In the genomic region with DNA sequence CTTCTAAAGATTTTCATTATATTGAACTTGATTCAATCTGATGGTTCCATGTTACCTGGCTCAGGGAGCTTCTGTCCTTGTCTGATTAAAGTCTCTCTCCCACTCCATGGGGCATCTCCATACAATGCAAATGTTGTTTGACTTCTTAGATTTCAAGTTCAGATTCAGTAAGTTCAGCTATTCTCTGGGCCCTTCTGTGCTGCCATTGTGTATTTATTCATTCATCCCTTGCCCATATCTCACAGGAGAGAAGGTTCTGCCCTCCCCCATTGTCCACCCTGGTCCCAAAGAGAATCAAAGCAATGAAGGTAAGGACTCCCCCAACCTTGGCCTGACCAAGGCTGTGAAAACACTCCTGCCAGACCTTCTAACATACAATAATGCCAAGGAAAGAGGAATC, we compare ENCODE assay signal across 36 cellular contexts.
"Had no signal": no experiment of that assay in that cellular context is flagged by ENCODE, and none has a peak within 500 bp of the region (broad histone marks: within the 10 kb centered on the region; RNA-seq: fewer than 3 reads in every experiment).

No MANE protein-coding gene starts in this region.

- H3K4me1 ChIP-seq: ascending aorta had no signal

- H3K4me3 ChIP-seq: ascending aorta, cardiac muscle cell had no signal

- ATAC-seq: activated CD4-positive, alpha-beta T cell treated with anti-CD3 and anti-CD28 coated beads for 36 hours; activated CD4-positive, CD25-positive, alpha-beta regulatory T cell treated with anti-CD3 and anti-CD28 coated beads, Interleukin-2, amount 50 U/mL, for 24 hours; activated CD8-positive, alpha-beta memory T cell treated with anti-CD3 and anti-CD28 coated beads, Interleukin-2, amount 10 ng/mL, durations not matched to agents 7 days and 5 days; activated CD8-positive, alpha-beta T cell treated with anti-CD3 and anti-CD28 coated beads, Interleukin-2, amount 10 ng/mL, durations not matched to agents 7 days and 5 days; activated naive CD8-positive, alpha-beta T cell treated with anti-CD3 and anti-CD28 coated beads, Interleukin-2, amount 50 U/mL, for 24 hours had no signal

- H3K4me1 Mint-ChIP-seq: activated CD4-positive, alpha-beta memory T cell treated with anti-CD3 and anti-CD28 coated beads, Interleukin-2, amount 10 ng/mL, durations not matched to agents 7 days and 5 days; activated CD4-positive, alpha-beta T cell treated with anti-CD3 and anti-CD28 coated beads for 36 hours; activated CD4-positive, alpha-beta T cell treated with anti-CD3 and anti-CD28 coated beads, Interleukin-2, amount 10 ng/mL, durations not matched to agents 7 days and 5 days; activated CD8-positive, alpha-beta memory T cell treated with anti-CD3 and anti-CD28 coated beads, Interleukin-2, amount 10 ng/mL, durations not matched to agents 7 days and 5 days; activated naive CD4-positive, alpha-beta T cell treated with anti-CD3 and anti-CD28 coated beads, Interleukin-2, amount 10 ng/mL, durations not matched to agents 7 days and 5 days; activated naive CD4-positive, alpha-beta T cell treated with anti-CD3 and anti-CD28 coated beads, Interleukin-2, amount 50 U/mL, for 24 hours; activated naive CD8-positive, alpha-beta T cell treated with anti-CD3 and anti-CD28 coated beads, Interleukin-2, amount 10 ng/mL, durations not matched to agents 7 days and 5 days; activated naive CD8-positive, alpha-beta T cell treated with anti-CD3 and anti-CD28 coated beads, Interleukin-2, amount 50 U/mL, for 24 hours; brain; central memory CD8-positive, alpha-beta T cell had no signal

- H3K4me3 Mint-ChIP-seq: activated CD4-positive, alpha-beta memory T cell treated with anti-CD3 and anti-CD28 coated beads, Interleukin-2, amount 10 ng/mL, durations not matched to agents 7 days and 5 days; activated CD4-positive, alpha-beta T cell treated with anti-CD3 and anti-CD28 coated beads for 36 hours; activated CD4-positive, alpha-beta T cell treated with anti-CD3 and anti-CD28 coated beads, Interleukin-2, amount 10 ng/mL, durations not matched to agents 7 days and 5 days; activated CD8-positive, alpha-beta memory T cell treated with anti-CD3 and anti-CD28 coated beads, Interleukin-2, amount 10 ng/mL, durations not matched to agents 7 days and 5 days; activated CD8-positive, alpha-beta T cell treated with anti-CD3 and anti-CD28 coated beads, Interleukin-2, amount 10 ng/mL, durations not matched to agents 7 days and 5 days; activated naive CD4-positive, alpha-beta T cell treated with anti-CD3 and anti-CD28 coated beads, Interleukin-2, amount 10 ng/mL, durations not matched to agents 7 days and 5 days; activated naive CD4-positive, alpha-beta T cell treated with anti-CD3 and anti-CD28 coated beads, Interleukin-2, amount 50 U/mL, for 24 hours; activated naive CD8-positive, alpha-beta T cell; activated naive CD8-positive, alpha-beta T cell treated with anti-CD3 and anti-CD28 coated beads, Interleukin-2, amount 10 ng/mL, durations not matched to agents 7 days and 5 days; activated naive CD8-positive, alpha-beta T cell treated with anti-CD3 and anti-CD28 coated beads, Interleukin-2, amount 50 U/mL, for 24 hours; activated T-cell treated with anti-CD3 and anti-CD28 coated beads, Interleukin-2, amount 50 U/mL, for 24 hours; brain; central memory CD8-positive, alpha-beta T cell; T-helper 1 cell treated with Interleukin-12 subunit alpha and Interleukin-12 subunit beta and Interleukin-4 antibody, amounts not matched to agents 30 μg/mL and 1 μg/mL, for 36 hours; T-helper 2 cell treated with Interferon-gamma antibody and Interleukin-4, amounts not matched to agents 5 μg/mL and 100 μg/mL, for 36 hours had no signal

- H3K9me3 Mint-ChIP-seq: T-helper 1 cell treated with Interleukin-12 subunit alpha and Interleukin-12 subunit beta and Interleukin-4 antibody, amounts not matched to agents 30 μg/mL and 1 μg/mL, for 36 hours had no signal

- H3K36me3 Mint-ChIP-seq: activated CD8-positive, alpha-beta memory T cell treated with anti-CD3 and anti-CD28 coated beads, Interleukin-2, amount 10 ng/mL, durations not matched to agents 7 days and 5 days; activated naive CD4-positive, alpha-beta T cell treated with anti-CD3 and anti-CD28 coated beads, Interleukin-2, amount 10 ng/mL, durations not matched to agents 7 days and 5 days; activated naive CD4-positive, alpha-beta T cell treated with anti-CD3 and anti-CD28 coated beads, Interleukin-2, amount 50 U/mL, for 24 hours; activated naive CD8-positive, alpha-beta T cell; activated naive CD8-positive, alpha-beta T cell treated with anti-CD3 and anti-CD28 coated beads, Interleukin-2, amount 10 ng/mL, durations not matched to agents 7 days and 5 days had no signal

- H3K27me3 Mint-ChIP-seq: activated CD4-positive, alpha-beta memory T cell treated with anti-CD3 and anti-CD28 coated beads, Interleukin-2, amount 10 ng/mL, durations not matched to agents 7 days and 5 days; activated CD4-positive, alpha-beta T cell treated with anti-CD3 and anti-CD28 coated beads, Interleukin-2, amount 10 ng/mL, durations not matched to agents 7 days and 5 days; activated CD8-positive, alpha-beta memory T cell treated with anti-CD3 and anti-CD28 coated beads, Interleukin-2, amount 10 ng/mL, durations not matched to agents 7 days and 5 days; activated naive CD4-positive, alpha-beta T cell treated with anti-CD3 and anti-CD28 coated beads, Interleukin-2, amount 10 ng/mL, durations not matched to agents 7 days and 5 days; activated naive CD4-positive, alpha-beta T cell treated with anti-CD3 and anti-CD28 coated beads, Interleukin-2, amount 50 U/mL, for 24 hours; activated naive CD8-positive, alpha-beta T cell; activated naive CD8-positive, alpha-beta T cell treated with anti-CD3 and anti-CD28 coated beads, Interleukin-2, amount 10 ng/mL, durations not matched to agents 7 days and 5 days; activated naive CD8-positive, alpha-beta T cell treated with anti-CD3 and anti-CD28 coated beads, Interleukin-2, amount 50 U/mL, for 24 hours; activated T-cell treated with anti-CD3 and anti-CD28 coated beads, Interleukin-2, amount 50 U/mL, for 24 hours; brain; central memory CD8-positive, alpha-beta T cell had no signal

- H3K27me3 ChIP-seq: ascending aorta, cardiac muscle cell had no signal

- DNase-seq: activated CD4-positive, alpha-beta memory T cell treated with anti-CD3 and anti-CD28 coated beads, Interleukin-2, amount 10 ng/mL, durations not matched to agents 7 days and 5 days; activated CD4-positive, alpha-beta T cell treated with anti-CD3 and anti-CD28 coated beads for 1 hour; activated CD4-positive, alpha-beta T cell treated with anti-CD3 and anti-CD28 coated beads for 36 hours; activated CD4-positive, alpha-beta T cell treated with anti-CD3 and anti-CD28 coated beads for 48 hours; activated CD4-positive, alpha-beta T cell treated with anti-CD3 and anti-CD28 coated beads, Interleukin-2, amount 10 ng/mL, durations not matched to agents 7 days and 5 days; activated CD4-positive, alpha-beta T cell treated with anti-CD3 and anti-CD28 coated beads, Interleukin-2, amount 50 U/mL, for 48 hours; activated CD4-positive, CD25-positive, alpha-beta regulatory T cell; activated CD8-positive, alpha-beta memory T cell treated with anti-CD3 and anti-CD28 coated beads for 24 hours; activated CD8-positive, alpha-beta memory T cell treated with anti-CD3 and anti-CD28 coated beads, Interleukin-2, amount 10 ng/mL, durations not matched to agents 7 days and 5 days; activated CD8-positive, alpha-beta memory T cell treated with anti-CD3 and anti-CD28 coated beads, Interleukin-2, amount 50 U/mL, for 48 hours; activated CD8-positive, alpha-beta T cell treated with anti-CD3 and anti-CD28 coated beads, Interleukin-2, amount 10 ng/mL, durations not matched to agents 7 days and 5 days; activated effector memory CD4-positive, alpha-beta T cell treated with Interleukin-2 at 50 U/mL for 16 hours; activated gamma-delta T cell; activated naive CD4-positive, alpha-beta T cell treated with anti-CD3 and anti-CD28 coated beads, Interleukin-2, amount 10 ng/mL, durations not matched to agents 7 days and 5 days; activated naive CD4-positive, alpha-beta T cell treated with Interleukin-2 at 50 U/mL for 16 hours; activated naive CD8-positive, alpha-beta T cell treated with anti-CD3 and anti-CD28 coated beads, Interleukin-2, amount 10 ng/mL, durations not matched to agents 7 days and 5 days; activated naive CD8-positive, alpha-beta T cell treated with anti-CD3 and anti-CD28 coated beads, Interleukin-2, amount 50 U/mL, for 24 hours; activated T-cell treated with anti-CD3 and anti-CD28 coated beads, Interleukin-2, amount 50 U/mL, for 24 hours; activated T-cell treated with anti-CD3 and anti-CD28 coated beads, Interleukin-2, amount 50 U/mL, for 48 hours; amygdala; anterior cingulate cortex; caudate nucleus; T-helper 1 cell; T-helper 2 cell; T-helper 9 cell had no signal

- H3K27ac Mint-ChIP-seq: activated CD4-positive, alpha-beta memory T cell treated with anti-CD3 and anti-CD28 coated beads, Interleukin-2, amount 10 ng/mL, durations not matched to agents 7 days and 5 days; activated CD4-positive, alpha-beta T cell treated with anti-CD3 and anti-CD28 coated beads for 36 hours; activated CD4-positive, alpha-beta T cell treated with anti-CD3 and anti-CD28 coated beads, Interleukin-2, amount 10 ng/mL, durations not matched to agents 7 days and 5 days; activated CD8-positive, alpha-beta memory T cell treated with anti-CD3 and anti-CD28 coated beads, Interleukin-2, amount 10 ng/mL, durations not matched to agents 7 days and 5 days; activated CD8-positive, alpha-beta T cell treated with anti-CD3 and anti-CD28 coated beads, Interleukin-2, amount 10 ng/mL, durations not matched to agents 7 days and 5 days; activated naive CD4-positive, alpha-beta T cell treated with anti-CD3 and anti-CD28 coated beads, Interleukin-2, amount 10 ng/mL, durations not matched to agents 7 days and 5 days; activated naive CD4-positive, alpha-beta T cell treated with anti-CD3 and anti-CD28 coated beads, Interleukin-2, amount 50 U/mL, for 24 hours; activated naive CD8-positive, alpha-beta T cell; activated naive CD8-positive, alpha-beta T cell treated with anti-CD3 and anti-CD28 coated beads, Interleukin-2, amount 10 ng/mL, durations not matched to agents 7 days and 5 days; activated naive CD8-positive, alpha-beta T cell treated with anti-CD3 and anti-CD28 coated beads, Interleukin-2, amount 50 U/mL, for 24 hours; activated T-cell treated with anti-CD3 and anti-CD28 coated beads, Interleukin-2, amount 50 U/mL, for 24 hours; activated T-helper 2 cell treated with anti-CD3 and anti-CD28 coated beads, Interferon-gamma antibody, Interleukin-2, Interleukin-4, amounts not matched to agents 10 μg/mL and 5 μg/mL and 100 μg/mL, durations not matched to agents 14 hours and 24 hours and 36 hours; brain; T-helper 1 cell treated with Interleukin-12 subunit alpha and Interleukin-12 subunit beta and Interleukin-4 antibody, amounts not matched to agents 30 μg/mL and 1 μg/mL, for 36 hours; T-helper 2 cell treated with Interferon-gamma antibody and Interleukin-4, amounts not matched to agents 5 μg/mL and 100 μg/mL, for 36 hours had no signal

- H3K27ac ChIP-seq: ascending aorta, cardiac muscle cell, VCaP had no signal
